In genomic region chr12:1065629-1066028, GRCh38 we compare ENCODE assay signal across 4 cellular contexts.
"Had no signal": no experiment of that assay in that cellular context is flagged by ENCODE, and none has a peak within 500 bp of the region (broad histone marks: within the 10 kb centered on the region; RNA-seq: fewer than 3 reads in every experiment).

No MANE protein-coding gene starts in this region.

- H3K36me3 ChIP-seq: HAP-1 had no signal

- H3K4me3 ChIP-seq: GM23248, HAP-1 had no signal

- H3K9me3 ChIP-seq: HAP-1 had no signal

- H3K4me1 ChIP-seq: HAP-1 had no signal

- H3K27ac ChIP-seq: GM23248 had no signal

- H2AFZ ChIP-seq: GM23248 had no signal

- DNase-seq: GM23248, GOT3, IMR-90 had no signal
